Comparison of ENCODE assay signal across 20 cellular contexts in genomic region chr11:72006309-72007088, GRCh38. TPM values are rescaled to one million over a fixed set of nuclear protein-coding genes. Genes with fewer than 3 reads are reported as not detected.
DNase-seq lines count a peak whose midpoint lies in the region; ATAC-seq, FAIRE-seq and TF ChIP-seq lines count a peak whose summit lies in the region.
"Had no signal": no experiment of that assay in that cellular context is flagged by ENCODE, and none has a peak within 500 bp of the region (broad histone marks: within the 10 kb centered on the region; RNA-seq: fewer than 3 reads in every experiment).

No MANE protein-coding gene starts in this region.

- H3K4me2 ChIP-seq in K562 (ENCODE audit: insufficient read depth, low read length): no peak overlapping the region

- in situ Hi-C loops in GM13976 (cut with MboI; ENCODE audit: low sequenced_read_pairs, unreplicated experiment) (no loop called here), K562 (cut with MboI) (no loop called here)

- no peaks in the 10 kb centered on the region for H3K9me1 ChIP-seq in K562 (ENCODE audit: control insufficient read depth, insufficient read depth, low read length)

- H3K9me3 Mint-ChIP-seq in CD4-positive, alpha-beta T cell: no peaks in the 10 kb centered on the region
- H3K9me3 Mint-ChIP-seq in neural crest cell: no peaks in the 10 kb centered on the region

- FAIRE-seq in K562 (lab: Jason Lieb, UNC): no peak
- FAIRE-seq: GM19239 had no signal

- H3K9ac ChIP-seq in K562 (ENCODE audit: insufficient read depth in 1 of 2, low read depth in 2 of 2, low read length in 2 of 2): peak overlapping the region in 1 of 2 experiments; percentile 50; a peak in 1 of 4 replicates

- H3K27me3 Mint-ChIP-seq in CD4-positive, alpha-beta T cell: no peaks in the 10 kb centered on the region
- H3K27me3 Mint-ChIP-seq in neural crest cell (ENCODE audit: low read depth): peaks cover 10% of the 10 kb centered on the region
- H3K27me3 Mint-ChIP-seq: T-helper 17 cell had no signal

- no peak for DNase-seq in CD4-positive, alpha-beta T cell
- DNase-seq in GM13976 (ENCODE audit: low spot score) (peak; percentile 18), K562 (ENCODE audit: extremely low read depth in 1 of 4, low spot score in 3 of 4) (no peak), neural crest cell (ENCODE audit: low read depth, low spot score) (no peak), NCI-H1694 (lab: John Stamatoyannopoulos, UW) (no peak), esophagus muscularis mucosa (ENCODE audit: extremely low spot score) (no peak)
- DNase-seq: activated CD8-positive, alpha-beta memory T cell treated with anti-CD3 and anti-CD28 coated beads for 24 hours; caudate nucleus; COR-L47; effector memory CD4-positive, alpha-beta T cell; EL; GOT3; NCI-H1436 treated with DMSO at 0.1 percent for 48 hours; NCI-H774; T-helper 17 cell had no signal

- no peak overlapping the region for H2AFZ ChIP-seq in K562 (ENCODE audit: low read depth, low read length)

- no peak overlapping the region for H3K4me3 Mint-ChIP-seq in CD4-positive, alpha-beta T cell
- peak overlapping the region; percentile 69 for H3K4me3 Mint-ChIP-seq in neural crest cell
- H3K4me3 Mint-ChIP-seq: T-helper 17 cell had no signal

- WGBS in K562 (ENCODE audit: insufficient coverage, low coverage, missing lambda C conversion rate): 89% methylated on average over 8 of the region's 8 CpGs
- 83% methylated on average over 7 of the region's 8 CpGs for WGBS in esophagus muscularis mucosa

- BruUV-seq in K562 (replicated peaks; lab: Mats Ljungman, UMichigan): no TSS peak

- no peaks in the 10 kb centered on the region for H3K27me3 ChIP-seq in CD4-positive, alpha-beta T cell (ENCODE audit: control insufficient read depth, insufficient read depth, low read length)
- H3K27me3 ChIP-seq in K562 (ENCODE audit: control insufficient read depth in 2 of 2, insufficient read depth in 2 of 2, low read length in 2 of 2) (no peaks in the 10 kb centered on the region), esophagus muscularis mucosa (no peaks in the 10 kb centered on the region)
- H3K27me3 ChIP-seq: neutrophil, right atrium auricular region, tibial nerve had no signal

- intact Hi-C loops in CD4-positive, alpha-beta T cell (cut with DNase I, micrococcal nuclease): no loop called here
- intact Hi-C loops in K562 (cut with micrococcal nuclease) (no loop called here), esophagus muscularis mucosa (cut with DNase I) (no loop called here)

- no peak for TF ChIP-seq RAD21 in K562 (CRISPR knock-in tag; conservative IDR thresholded peaks at IDR 0.05 in 1 of 2, IDR thresholded peaks at IDR 0.05 in 1 of 2)

- no peak for ATAC-seq in CD4-positive, alpha-beta T cell (ENCODE audit: poor library complexity)
- no peak for ATAC-seq in K562
- no peak for ATAC-seq in HG03095 (IDR thresholded peaks at IDR 0.05; ENCODE audit: unreplicated experiment)
- ATAC-seq: T-helper 17 cell had no signal

- H3K36me3 Mint-ChIP-seq in CD4-positive, alpha-beta T cell (ENCODE audit: low read depth): peaks cover 98% of the 10 kb centered on the region
- peaks cover 28% of the 10 kb centered on the region for H3K36me3 Mint-ChIP-seq in neural crest cell (ENCODE audit: low read depth)

- H4K20me1 ChIP-seq in K562 (replicated peaks; ENCODE audit: control insufficient read depth, insufficient read depth, low read length): no peaks in the 10 kb centered on the region

- no peaks in the 10 kb centered on the region for H3K9me3 ChIP-seq in CD4-positive, alpha-beta T cell (ENCODE audit: control insufficient read depth, low read length)
- no peaks in the 10 kb centered on the region for H3K9me3 ChIP-seq in K562 (replicated peaks; ENCODE audit: control insufficient read depth, insufficient read depth, low read depth, low read length)
- no peaks in the 10 kb centered on the region for H3K9me3 ChIP-seq in esophagus muscularis mucosa
- H3K9me3 ChIP-seq: neutrophil, right atrium auricular region, tibial nerve had no signal

- peaks cover 11% of the 10 kb centered on the region for H3K4me1 Mint-ChIP-seq in CD4-positive, alpha-beta T cell (ENCODE audit: low read depth)
- H3K4me1 Mint-ChIP-seq in neural crest cell: peaks cover 6% of the 10 kb centered on the region

- POLR2A ChIA-PET in CD4-positive, alpha-beta T cell (lab: Charles Lee): interaction anchor here (1.3 kb wide), 1 partner anchor 78 kb away, joined by 3 read pairs; the partner anchor contains the start of gene XNDC1N
- POLR2A ChIA-PET in K562 (lab: Yijun Ruan, JAX): interaction anchor here (0.6 to 4.0 kb wide), 7 partner anchors 8 to 79 kb away, joined by 3 to 12 read pairs (median 4); partner anchors contain the start of gene XNDC1N

- H3K27ac ChIP-seq in CD4-positive, alpha-beta T cell (ENCODE audit: low read depth, low read length): no peak overlapping the region
- H3K27ac ChIP-seq in K562 (ENCODE audit: extremely low read depth, low read depth, low read length) (no peak overlapping the region), esophagus muscularis mucosa (replicated peaks in 1 of 4) (peak overlapping the region in 1 of 4 donors; percentile 23)
- H3K27ac ChIP-seq: neutrophil, right atrium auricular region, tibial nerve had no signal

- no peak overlapping the region for H3K4me3 ChIP-seq in K562
- no peak overlapping the region for H3K4me3 ChIP-seq in esophagus muscularis mucosa
- H3K4me3 ChIP-seq: right atrium auricular region, tibial nerve had no signal

- H3K27ac Mint-ChIP-seq in CD4-positive, alpha-beta T cell: peak overlapping the region; percentile 39
- H3K27ac Mint-ChIP-seq in neural crest cell (ENCODE audit: unreplicated experiment): no peak overlapping the region

- TF ChIP-seq POLR2A in K562 (conservative IDR thresholded peaks at IDR 0.05): peak; percentile 38; the same call in 1 of the 2 replicates
- TF ChIP-seq POLR2A in esophagus muscularis mucosa (IDR thresholded peaks at IDR 0.05; ENCODE audit: low read depth): no peak

- H3K36me3 ChIP-seq in K562 (ENCODE audit: control insufficient read depth, insufficient read depth, low read length) (peaks cover 96% of the 10 kb centered on the region), esophagus muscularis mucosa (peaks cover 87 to 100% (median 99%) of the 10 kb centered on the region in 4 donors)

- H3K4me1 ChIP-seq in K562 (replicated peaks in 1 of 2; ENCODE audit: control insufficient read depth in 2 of 2, insufficient read depth in 2 of 2, low read length in 2 of 2) (peaks cover 4 to 16% of the 10 kb centered on the region in 2 experiments; a peak in 4 of 5 replicates), esophagus muscularis mucosa (peaks cover 8 to 46% (median 28%) of the 10 kb centered on the region in 4 donors)

- CTCF ChIA-PET in CD4-positive, alpha-beta T cell (lab: Charles Lee): interaction anchor here (2.1 kb wide), 1 partner anchor 85 kb away, joined by 7 read pairs; no protein-coding TSS in a partner anchor
- CTCF ChIA-PET in K562 (lab: Yijun Ruan, JAX; ENCODE audit: low intra/inter-chr PET ratio): no interaction called here

- no peaks in the 10 kb centered on the region for H3K79me2 ChIP-seq in K562 (ENCODE audit: control insufficient read depth, insufficient read depth, low read length)

- no peak for TF ChIP-seq EP300 in K562 (IDR thresholded peaks at IDR 0.05; ENCODE audit: low read length)
- no peak for TF ChIP-seq EP300 in esophagus muscularis mucosa (IDR thresholded peaks at IDR 0.05)

- no peak for TF ChIP-seq CTCF in CD4-positive, alpha-beta T cell (IDR thresholded peaks at IDR 0.05)
- TF ChIP-seq CTCF in GM13976 (IDR thresholded peaks at IDR 0.05; ENCODE audit: borderline replicate concordance, control extremely low read depth, extremely low read depth, insufficient read depth, missing control alignments) (no peak), K562 (IDR thresholded peaks at IDR 0.05 in 2 of 3, conservative IDR thresholded peaks at IDR 0.05 in 1 of 3; ENCODE audit: insufficient read depth in 2 of 3, low read depth in 1 of 3, low read length in 3 of 3) (no peak), neural crest cell (conservative IDR thresholded peaks at IDR 0.05) (no peak), esophagus muscularis mucosa (IDR thresholded peaks at IDR 0.05) (no peak)

TF ChIP-seq in K562, 482 proteins besides CTCF, POLR2A, EP300 and RAD21 (continues in another document):
- TF ChIP-seq POLR2AphosphoS5 (IDR thresholded peaks at IDR 0.05; ENCODE audit: control insufficient read depth, insufficient read depth, low read depth, low read length): peak; percentile 7; the same call in 1 of the 2 replicates
- peak; percentile 50; the same call in 1 of the 2 replicates for TF ChIP-seq POLR2G (IDR thresholded peaks at IDR 0.05; ENCODE audit: low read depth, low read length)
- no peak for TF ChIP-seq ZNF324 (CRISPR knock-in tag; IDR thresholded peaks at IDR 0.05)
- TF ChIP-seq TAF7 (tag; IDR thresholded peaks at IDR 0.05): no peak

RNA-seq across cellular contexts. Expression of gene IL18BP, which starts 7.8 kb away (rescaled TPM):
- total RNA-seq in CD4-positive, alpha-beta T cell: 10 to 100 TPM; 14.7 to 16.8 TPM
- 50.1 and 71.5 TPM in 2 replicates for total RNA-seq in K562 (2011; cell fraction: chromatin; rRNA removed; ENCODE audit: low replicate concordance)
- total RNA-seq in K562 (2011; cell fraction: nucleolus; rRNA removed): 32.2 and 35.4 TPM in 2 replicates
- total RNA-seq in K562 (2011; cell fraction: nucleoplasm; rRNA removed): 35.9 and 50.0 TPM in 2 replicates
- total RNA-seq in K562 (2014; rRNA removed): 2.1 and 2.9 TPM in 2 replicates
- total RNA-seq in K562 (2014; rRNA removed; fragmentation: Illumina TruSeq; extraction: Trizol): 2.7 and 3.2 TPM in 2 replicates
- 3.2 and 3.5 TPM in 2 replicates for total RNA-seq in K562 (2015; rRNA removed; fragmentation: Illumina TruSeq; extraction: Trizol)
- 5.2 and 9.4 TPM in 2 replicates for total RNA-seq in K562 (2021)
- polyA plus RNA-seq in K562 (2011; rRNA removed): 6.4 and 10.7 TPM in 2 replicates
- polyA plus RNA-seq in K562 (2011; cell fraction: cytosol; rRNA removed): 9.9 and 10.0 TPM in 2 replicates
- polyA plus RNA-seq in K562 (2011; cell fraction: nucleus; rRNA removed): 56.7 and 61.5 TPM in 2 replicates
- 5.7 and 12.3 TPM in 2 replicates for polyA plus RNA-seq in K562 (2012)
- polyA plus RNA-seq in K562 (2014; fragmentation: Illumina TruSeq; extraction: Trizol): 6.1 TPM in 2 replicates
- polyA plus RNA-seq in K562 (2014; fragmentation: Nextera tagmentation; extraction: Ambion mirVana): under 1 TPM; 0.34 to 0.35 TPM
- 6.3 and 7.2 TPM in 2 replicates for polyA plus RNA-seq in K562 (2014; rRNA removed)
- 9.5 and 10.0 TPM in 2 replicates for polyA minus RNA-seq in K562 (2011; rRNA and poly(A)+ RNA removed)
- polyA minus RNA-seq in K562 (2011; cell fraction: cytosol; rRNA and poly(A)+ RNA removed): 2.2 and 3.4 TPM in 2 replicates
- 11.3 and 13.7 TPM in 2 replicates for polyA minus RNA-seq in K562 (2011; cell fraction: nucleus; rRNA and poly(A)+ RNA removed)
- 10.7 and 10.8 TPM in 2 replicates for total RNA-seq in neural crest cell
- 1 to 10 TPM; 2.7 to 9.4 (median 5.9) TPM for total RNA-seq in esophagus muscularis mucosa
